Comparison of ENCODE assay signal across 11 cellular contexts in the genomic region with DNA sequence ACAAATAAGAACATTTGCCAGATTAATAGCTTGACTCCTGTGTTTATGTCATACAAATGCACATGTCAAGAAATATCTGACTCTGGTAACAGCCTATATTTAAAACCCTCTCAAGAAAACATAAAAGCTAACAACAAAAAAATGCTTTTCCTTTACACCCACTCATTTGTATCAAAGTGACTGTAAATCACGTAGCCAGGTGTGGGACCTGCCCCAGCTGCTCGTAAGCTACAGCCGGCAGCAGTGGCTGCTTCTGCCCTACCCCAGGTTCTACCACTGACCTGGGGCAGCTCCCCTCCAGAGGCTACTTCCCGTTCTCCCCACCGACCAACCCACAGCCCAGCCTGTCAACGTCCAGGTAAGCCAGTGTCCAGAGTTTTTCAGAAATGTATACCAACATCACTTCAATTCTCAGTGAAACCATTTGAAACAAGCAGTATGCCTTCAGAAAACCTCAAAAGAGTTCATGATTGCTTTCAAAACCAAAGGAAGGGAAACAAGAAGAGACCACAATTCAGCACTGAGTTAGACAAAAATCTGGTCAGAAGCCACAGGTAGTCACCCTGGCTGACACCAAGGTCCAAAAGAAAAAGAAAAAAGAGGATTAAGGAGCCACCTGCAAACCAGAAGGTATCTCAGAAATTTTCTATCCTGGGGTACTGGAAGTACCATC. TPM values are rescaled to one million over a fixed set of nuclear protein-coding genes. Genes with fewer than 3 reads are reported as not detected.
A peak's percentile ranks its signal among the peaks of the same experiment; 100 is the strongest.
DNase-seq lines count a peak whose midpoint lies in the region; ATAC-seq lines count a peak whose summit lies in the region.
"Had no signal": no experiment of that assay in that cellular context is flagged by ENCODE, and none has a peak within 500 bp of the region (broad histone marks: within the 10 kb centered on the region; RNA-seq: fewer than 3 reads in every experiment).

No MANE protein-coding gene starts in this region.

- peaks cover 20% of the 10 kb centered on the region for H3K4me1 Mint-ChIP-seq in activated CD4-positive, alpha-beta T cell treated with anti-CD3 and anti-CD28 coated beads, Interleukin-2, amount 10 ng/mL, durations not matched to agents 24 days and 14 days

- intact Hi-C loops in activated CD4-positive, alpha-beta T cell treated with anti-CD3 and anti-CD28 coated beads, Interleukin-2, amount 10 ng/mL, durations not matched to agents 24 days and 14 days (cut with micrococcal nuclease) = no loop called here

- H3K4me3 Mint-ChIP-seq in activated CD4-positive, alpha-beta T cell treated with anti-CD3 and anti-CD28 coated beads, Interleukin-2, amount 10 ng/mL, durations not matched to agents 24 days and 14 days = peak overlapping the region; percentile 32

- H3K9ac ChIP-seq in endocrine pancreas (ENCODE audit: control insufficient read depth, insufficient read depth, low read length) = peak overlapping the region; percentile 24

- H3K4me3 ChIP-seq in endocrine pancreas (ENCODE audit: control insufficient read depth, insufficient read depth, low read length) = no peak overlapping the region
- H3K4me3 ChIP-seq: esophagus squamous epithelium, skin epidermis had no signal

- peak overlapping the region; percentile 78 for H3K27ac Mint-ChIP-seq in activated CD4-positive, alpha-beta T cell treated with anti-CD3 and anti-CD28 coated beads, Interleukin-2, amount 10 ng/mL, durations not matched to agents 24 days and 14 days

- ATAC-seq in GM21528 (IDR thresholded peaks at IDR 0.05; ENCODE audit: low FRiP score, unreplicated experiment) (peak; percentile 84), HG03442 (IDR thresholded peaks at IDR 0.05; ENCODE audit: unreplicated experiment) (peak; percentile 82)

- no peaks in the 10 kb centered on the region for H3K9me3 ChIP-seq in endocrine pancreas (ENCODE audit: control insufficient read depth, low read length)
- H3K9me3 ChIP-seq: esophagus squamous epithelium had no signal

- no peaks in the 10 kb centered on the region for H3K36me3 ChIP-seq in endocrine pancreas (ENCODE audit: control insufficient read depth, insufficient read depth, low read length)

- peaks cover 49% of the 10 kb centered on the region for H3K36me3 Mint-ChIP-seq in activated CD4-positive, alpha-beta T cell treated with anti-CD3 and anti-CD28 coated beads, Interleukin-2, amount 10 ng/mL, durations not matched to agents 24 days and 14 days (ENCODE audit: low read depth)

- no peaks in the 10 kb centered on the region for H3K27me3 ChIP-seq in endocrine pancreas (ENCODE audit: control insufficient read depth, insufficient read depth, low read length)
- H3K27me3 ChIP-seq: esophagus squamous epithelium had no signal

- peak; percentile 63 for DNase-seq in activated CD4-positive, alpha-beta T cell treated with anti-CD3 and anti-CD28 coated beads, Interleukin-2, amount 10 ng/mL, durations not matched to agents 24 days and 14 days
- no peak for DNase-seq in activated CD4-positive, alpha-beta T cell treated with anti-CD3 and anti-CD28 coated beads, Interleukin-2, amount 50 U/mL, for 4 hours
- DNase-seq in activated effector memory CD4-positive, alpha-beta T cell treated with Interleukin-2 at 50 U/mL for 16 hours = no peak
- no peak for DNase-seq in NCI-H446 treated with DMSO at 0.1 percent for 48 hours (lab: John Stamatoyannopoulos, UW)
- no peak for DNase-seq in activated gamma-delta T cell treated with Interleukin-2 at 50 U/mL for 16 hours
- DNase-seq: esophagus squamous epithelium, NCI-H1930 had no signal

- H3K27me3 Mint-ChIP-seq in activated CD4-positive, alpha-beta T cell treated with anti-CD3 and anti-CD28 coated beads, Interleukin-2, amount 10 ng/mL, durations not matched to agents 24 days and 14 days = no peaks in the 10 kb centered on the region

- H3K9me3 Mint-ChIP-seq in activated CD4-positive, alpha-beta T cell treated with anti-CD3 and anti-CD28 coated beads, Interleukin-2, amount 10 ng/mL, durations not matched to agents 24 days and 14 days = no peaks in the 10 kb centered on the region

- no peaks in the 10 kb centered on the region for H3K4me1 ChIP-seq in endocrine pancreas (ENCODE audit: control insufficient read depth, insufficient read depth, low read length)
- H3K4me1 ChIP-seq: esophagus squamous epithelium had no signal

RNA-seq across cellular contexts. Expression of a gene that starts 40.4 kb away (rescaled TPM):
- total RNA-seq in activated CD4-positive, alpha-beta T cell treated with anti-CD3 and anti-CD28 coated beads, Interleukin-2, amount 10 ng/mL, durations not matched to agents 24 days and 14 days = 25.3 and 28.0 TPM in 2 replicates
